In genomic region chr7:139936760-139937310, GRCh38 we compare ENCODE assay signal across 11 cellular contexts.
DNase-seq lines count a peak whose midpoint lies in the region; ATAC-seq and TF ChIP-seq lines count a peak whose summit lies in the region.
"Had no signal": no experiment of that assay in that cellular context is flagged by ENCODE, and none has a peak within 500 bp of the region (broad histone marks: within the 10 kb centered on the region; RNA-seq: fewer than 3 reads in every experiment).

No MANE protein-coding gene starts in this region.

- TF ChIP-seq CTCF in right lobe of liver (IDR thresholded peaks at IDR 0.05) = no peak

- intact Hi-C loops in right lobe of liver (cut with DNase I) = no loop called here

- ATAC-seq in right lobe of liver = peak in 3 of 4 donors; percentile 52 to 80 (median 66)
- no peak for ATAC-seq in GM21423 (IDR thresholded peaks at IDR 0.05; ENCODE audit: unreplicated experiment)

- H3K36me3 Mint-ChIP-seq in IgD-negative memory B cell = peaks cover 9% of the 10 kb centered on the region

- no peaks in the 10 kb centered on the region for H3K36me3 ChIP-seq in right lobe of liver

- H3K4me3 Mint-ChIP-seq in IgD-negative memory B cell = no peak overlapping the region

- peak overlapping the region in 2 of 3 donors; percentile 3 to 27 for H3K27ac Mint-ChIP-seq in IgD-negative memory B cell

- 14% methylated on average over 1 of the region's 2 CpGs for WGBS in right lobe of liver (ENCODE audit: insufficient coverage, low coverage, low lambda C conversion rate, missing lambda C conversion rate)

- no peaks in the 10 kb centered on the region for H3K27me3 ChIP-seq in right lobe of liver

- H3K4me1 Mint-ChIP-seq in IgD-negative memory B cell = peaks cover 5 to 14% (median 10%) of the 10 kb centered on the region in 3 donors

- TF ChIP-seq POLR2A in right lobe of liver (IDR thresholded peaks at IDR 0.05) = no peak

- no peaks in the 10 kb centered on the region for H3K9me3 Mint-ChIP-seq in IgD-negative memory B cell

- H3K27ac ChIP-seq in right lobe of liver = no peak overlapping the region

- no peaks in the 10 kb centered on the region for H3K27me3 Mint-ChIP-seq in IgD-negative memory B cell

- H3K4me3 ChIP-seq in right lobe of liver = no peak overlapping the region

- H3K4me1 ChIP-seq in right lobe of liver = no peaks in the 10 kb centered on the region

- H3K9me3 ChIP-seq in right lobe of liver = no peaks in the 10 kb centered on the region

- DNase-seq in AG20443 (ENCODE audit: low spot score) = peak; percentile 66
- DNase-seq in amniotic stem cell (lab: John Stamatoyannopoulos, UW) = peak; percentile 44
- DNase-seq in right lobe of liver = no peak
- DNase-seq in activated effector memory CD4-positive, alpha-beta T cell treated with Interleukin-2 at 50 U/mL for 16 hours = no peak
- DNase-seq in KG1 (lab: John Stamatoyannopoulos, UW) = no peak
- no peak for DNase-seq in HT-29 (ENCODE audit: low spot score)
- DNase-seq: cerebellar nuclear complex, DMS79, NCI-H526 treated with DMSO at 0.1 percent for 48 hours had no signal

Comparison
In these comparisons a context has a peak if more than half of its experiments do, and no peak if none do; other contexts are left out.
1. DNase-seq: peak in AG20443 (single experiment) and amniotic stem cell (single experiment); none in right lobe of liver (0 of 3), activated effector memory CD4-positive, alpha-beta T cell treated with Interleukin-2 at 50 U/mL for 16 hours (single experiment), KG1 (single experiment) and HT-29 (single experiment).